In genomic region chr18:55582325-55582724, GRCh38 we compare ENCODE assay signal across 13 cellular contexts. TPM values are rescaled to one million over a fixed set of nuclear protein-coding genes. Genes with fewer than 3 reads are reported as not detected.
A peak's percentile ranks its signal among the peaks of the same experiment; 100 is the strongest.
DNase-seq lines count a peak whose midpoint lies in the region; ATAC-seq and TF ChIP-seq lines count a peak whose summit lies in the region.
"Had no signal": no experiment of that assay in that cellular context is flagged by ENCODE, and none has a peak within 500 bp of the region (broad histone marks: within the 10 kb centered on the region; RNA-seq: fewer than 3 reads in every experiment).

No MANE protein-coding gene starts in this region.

- no peak overlapping the region for H2AFZ ChIP-seq in IMR-90 (replicated peaks; ENCODE audit: low read length, poor library complexity)

- dilution Hi-C loops in IMR-90 (cut with HindIII; ENCODE audit: low sequenced_read_pairs, unreplicated experiment): no loop called here

- TF ChIP-seq CTCF in IMR-90 (conservative IDR thresholded peaks at IDR 0.05; ENCODE audit: low read depth, low read length) (no peak), A673 (conservative IDR thresholded peaks at IDR 0.05; ENCODE audit: low read depth, low read length) (no peak), chondrocyte (IDR thresholded peaks at IDR 0.05) (no peak)

- H3K23ac ChIP-seq in IMR-90 (ENCODE audit: low read depth, low read length): peak overlapping the region; percentile 76; the same call in 1 of the 2 replicates

- peak overlapping the region; percentile 2 for H2BK5ac ChIP-seq in IMR-90 (ENCODE audit: low read depth, low read length, poor library complexity, severe bottlenecking)

- WGBS in IMR-90 (ENCODE audit: extremely low coverage in 2 of 2, insufficient read length in 1 of 2), 2 experiments: no CpG with 5 or more reads among the region's 1 CpG

- H3K4me2 ChIP-seq in BLaER1 (peak overlapping the region; percentile 90), IMR-90 (ENCODE audit: low read depth, low read length) (peak overlapping the region; percentile 39; the same call in 1 of the 2 replicates)
- H3K4me2 ChIP-seq: SK-N-SH had no signal

- H3K27me3 ChIP-seq in BLaER1: no peaks in the 10 kb centered on the region
- H3K27me3 ChIP-seq in IMR-90 (ENCODE audit: control insufficient read depth, insufficient read depth, low read length): no peaks in the 10 kb centered on the region
- no peaks in the 10 kb centered on the region for H3K27me3 ChIP-seq in A673 (replicated peaks; ENCODE audit: insufficient read depth, low read depth, low read length, poor library complexity)
- H3K27me3 ChIP-seq: esophagus muscularis mucosa had no signal

- no peak overlapping the region for H2BK20ac ChIP-seq in IMR-90 (ENCODE audit: low read depth, low read length)

- intact Hi-C loops in IMR-90 (cut with micrococcal nuclease): loop anchor here (10.0 kb wide), 1 partner anchor 652 kb away; no protein-coding TSS in a partner anchor
- intact Hi-C loops in A673 (cut with micrococcal nuclease; ENCODE audit: unreplicated experiment): no loop called here

- no peak overlapping the region for H3K18ac ChIP-seq in IMR-90 (ENCODE audit: low read depth, low read length)

- no peak overlapping the region for H4K91ac ChIP-seq in IMR-90 (ENCODE audit: insufficient read depth, low read depth, low read length)

- CTCF ChIA-PET in IMR-90 (lab: Yijun Ruan, JAX) (interaction anchor here (0.6 to 1.1 kb wide), 3 partner anchors 59 to 347 kb away, joined by 3 read pairs; no protein-coding TSS in a partner anchor), A673 (lab: Charles Lee) (no interaction called here)

- no peaks in the 10 kb centered on the region for H3K27me3 Mint-ChIP-seq in chondrocyte (ENCODE audit: low read depth)
- H3K27me3 Mint-ChIP-seq in activated T-helper 17 cell treated with anti-CD3 and anti-CD28 coated beads, Interleukin-2, amount 50 U/mL, for 72 hours: peaks cover 28% of the 10 kb centered on the region

- no peak overlapping the region for H3K4ac ChIP-seq in IMR-90 (ENCODE audit: low read depth, low read length)

- peaks cover 41% of the 10 kb centered on the region for H3K36me3 ChIP-seq in BLaER1
- H3K36me3 ChIP-seq in IMR-90 (ENCODE audit: control insufficient read depth, insufficient read depth, low read length): peaks cover 2% of the 10 kb centered on the region; the same call in 1 of the 2 replicates
- peaks cover 4% of the 10 kb centered on the region for H3K36me3 ChIP-seq in A673 (ENCODE audit: insufficient read depth, low read length, poor library complexity, severe bottlenecking)
- H3K36me3 ChIP-seq: esophagus muscularis mucosa had no signal

- no peak overlapping the region for H3K56ac ChIP-seq in IMR-90 (ENCODE audit: extremely low read depth, insufficient read depth, low read length)

- in situ Hi-C loops in IMR-90 (cut with MboI; ENCODE audit: low sequenced_read_pairs): loop anchor here (10.0 kb wide), 1 partner anchor 348 kb away; no protein-coding TSS in a partner anchor

- H3K9me3 Mint-ChIP-seq in chondrocyte (ENCODE audit: low read depth): no peaks in the 10 kb centered on the region
- no peaks in the 10 kb centered on the region for H3K9me3 Mint-ChIP-seq in activated T-helper 17 cell treated with anti-CD3 and anti-CD28 coated beads, Interleukin-2, amount 50 U/mL, for 72 hours
- H3K9me3 Mint-ChIP-seq: activated B cell treated with CpG ODN at 0.5 μM for 24 hours had no signal

- 0 out of 2 replicates have a peak, but pooled peaks cover 3% of the 10 kb centered on the region for H3K9me1 ChIP-seq in IMR-90 (ENCODE audit: insufficient read depth, low read length)

- H3K4me3 ChIP-seq in BLaER1 (peak overlapping the region; percentile 74), IMR-90 (ENCODE audit: insufficient read depth, low read depth, low read length) (no peak overlapping the region), A673 (ENCODE audit: low read depth, low read length, poor library complexity, severe bottlenecking) (no peak overlapping the region)
- H3K4me3 ChIP-seq: esophagus muscularis mucosa had no signal

- peaks cover 53% of the 10 kb centered on the region for H4K20me1 ChIP-seq in BLaER1
- no peaks in the 10 kb centered on the region for H4K20me1 ChIP-seq in IMR-90 (ENCODE audit: insufficient read depth, low read length)

- no peaks in the 10 kb centered on the region for H3K36me3 Mint-ChIP-seq in chondrocyte (ENCODE audit: low read depth)
- no peaks in the 10 kb centered on the region for H3K36me3 Mint-ChIP-seq in activated T-helper 17 cell treated with anti-CD3 and anti-CD28 coated beads, Interleukin-2, amount 50 U/mL, for 72 hours (ENCODE audit: low read depth)

- H3K4me3 Mint-ChIP-seq in chondrocyte (ENCODE audit: unreplicated experiment): no peak overlapping the region
- H3K4me3 Mint-ChIP-seq in activated T-helper 17 cell treated with anti-CD3 and anti-CD28 coated beads, Interleukin-2, amount 50 U/mL, for 72 hours: no peak overlapping the region
- H3K4me3 Mint-ChIP-seq: activated B cell treated with CpG ODN at 0.5 μM for 24 hours had no signal

- H3K27ac Mint-ChIP-seq in chondrocyte (ENCODE audit: unreplicated experiment): no peak overlapping the region
- no peak overlapping the region for H3K27ac Mint-ChIP-seq in activated T-helper 17 cell treated with anti-CD3 and anti-CD28 coated beads, Interleukin-2, amount 50 U/mL, for 72 hours
- H3K27ac Mint-ChIP-seq: activated B cell treated with CpG ODN at 0.5 μM for 24 hours had no signal

- H3K4me1 ChIP-seq in BLaER1 (peaks cover 51% of the 10 kb centered on the region), IMR-90 (ENCODE audit: control insufficient read depth, insufficient read depth, low read length) (peaks cover 6% of the 10 kb centered on the region; the same call in 1 of the 2 replicates), A673 (ENCODE audit: insufficient read depth, low read length, poor library complexity, severe bottlenecking) (peaks cover 46% of the 10 kb centered on the region)

- no peak for DNase-seq in IMR-90
- peak; percentile 46 to 68 for DNase-seq in SHP77 (lab: John Stamatoyannopoulos, UW)
- peak; percentile 56 for DNase-seq in iPS-NIHi7 (ENCODE audit: extremely low spot score)
- DNase-seq in A673 (ENCODE audit: low spot score): no peak
- no peak for DNase-seq in chondrocyte (ENCODE audit: low spot score)
- DNase-seq in stimulated activated CD4-positive, alpha-beta T cell treated with anti-CD3 and anti-CD28 coated beads, Interleukin-1b, Interleukin-23, amount 100 ng/mL, for 48 hours: no peak
- DNase-seq: activated B cell treated with CpG ODN at 0.5 μM for 24 hours; NCI-H1436 treated with DMSO at 0.1 percent for 48 hours; SK-N-SH; stimulated activated CD4-positive, alpha-beta T cell treated with anti-CD3 and anti-CD28 coated beads, Interleukin-4, amount 100 ng/mL, for 1 hour had no signal

- no peak for TF ChIP-seq POLR2A in IMR-90 (IDR thresholded peaks at IDR 0.05; ENCODE audit: low read depth, low read length)

- no peak overlapping the region for H4K8ac ChIP-seq in IMR-90 (ENCODE audit: low read depth in 2 of 2, low read length in 2 of 2)

- BruUV-seq in IMR-90 (replicated peaks; lab: Mats Ljungman, UMichigan): no TSS peak
- no TSS peak for BruUV-seq in A673 (replicated peaks; lab: Mats Ljungman, UMichigan)

- no peak overlapping the region for H2BK15ac ChIP-seq in IMR-90 (ENCODE audit: low read depth, low read length)

- ATAC-seq in IMR-90 (ENCODE audit: low read depth): no peak
- ATAC-seq in activated T-helper 17 cell treated with anti-CD3 and anti-CD28 coated beads, Interleukin-2, amount 50 U/mL, for 72 hours (replicated peaks): no peak

- H2AK9ac ChIP-seq in IMR-90 (replicated peaks; ENCODE audit: low read depth, low read length, poor library complexity): no peak overlapping the region

- TF ChIP-seq RAD21 in IMR-90 (IDR thresholded peaks at IDR 0.05; ENCODE audit: low read length): no peak

- H3K9ac ChIP-seq in BLaER1: peak overlapping the region; percentile 35; the same call in 1 of the 2 replicates
- H3K9ac ChIP-seq in IMR-90 (ENCODE audit: low read depth, low read length): no peak overlapping the region
- H3K9ac ChIP-seq: SK-N-SH had no signal

- no peak overlapping the region; the same call in 1 of the 2 replicates for H4K5ac ChIP-seq in IMR-90 (ENCODE audit: low read depth, low read length)

- H2BK120ac ChIP-seq in IMR-90 (ENCODE audit: low read depth, low read length): no peak overlapping the region

- POLR2A ChIA-PET in IMR-90 (lab: Charles Lee; ENCODE audit: unreplicated experiment): no interaction called here
- POLR2A ChIA-PET in A673 (lab: Charles Lee; ENCODE audit: low non-redundant PET): no interaction called here

- H3K27ac ChIP-seq in BLaER1: 0 out of 2 replicates have a peak overlapping the region, but pooled peaks have one; percentile 33
- H3K27ac ChIP-seq in IMR-90 (ENCODE audit: insufficient read depth, low read length): no peak overlapping the region
- no peak overlapping the region for H3K27ac ChIP-seq in A673 (ENCODE audit: low read depth, low read length, poor library complexity, severe bottlenecking)
- H3K27ac ChIP-seq: esophagus muscularis mucosa had no signal

- peaks cover 28% of the 10 kb centered on the region for H3K4me1 Mint-ChIP-seq in chondrocyte (ENCODE audit: low read depth)
- H3K4me1 Mint-ChIP-seq in activated T-helper 17 cell treated with anti-CD3 and anti-CD28 coated beads, Interleukin-2, amount 50 U/mL, for 72 hours: no peaks in the 10 kb centered on the region

- no peak overlapping the region for H2AK5ac ChIP-seq in IMR-90 (ENCODE audit: low read depth, low read length)

- H3K14ac ChIP-seq in IMR-90 (replicated peaks; ENCODE audit: low read depth, low read length): no peak overlapping the region

- peaks cover 16 to 51% of the 10 kb centered on the region in 2 experiments; a peak in 3 of 4 replicates for H3K79me1 ChIP-seq in IMR-90 (ENCODE audit: low read depth in 1 of 2, low read length in 2 of 2)

- H3K9me3 ChIP-seq in BLaER1: no peaks in the 10 kb centered on the region
- H3K9me3 ChIP-seq in IMR-90 (ENCODE audit: control insufficient read depth, insufficient read depth, low read length): no peaks in the 10 kb centered on the region
- H3K9me3 ChIP-seq in A673 (ENCODE audit: low read depth, low read length, poor library complexity, severe bottlenecking): no peaks in the 10 kb centered on the region
- H3K9me3 ChIP-seq: esophagus muscularis mucosa, SK-N-SH had no signal

TF ChIP-seq in IMR-90, 13 proteins besides CTCF, POLR2A, EP300 and RAD21 (continues in another document):
- no peak for TF ChIP-seq RFX5 (IDR thresholded peaks at IDR 0.05; ENCODE audit: low read depth, low read length)

RNA-seq across cellular contexts. Expression of gene TCF4, which starts 5.7 kb away (rescaled TPM):
- total RNA-seq in IMR-90 (2012; rRNA removed) (83.9 and 87.1 TPM in 2 replicates), A673 (2021) (143 and 147 TPM in 2 replicates), chondrocyte (36.8 to 91.8 TPM (median 46.6 TPM) in 3 replicates)
- 29.0 and 30.0 TPM in 2 replicates for polyA plus RNA-seq in IMR-90 (2012; rRNA removed)
- 9.9 and 15.3 TPM in 2 replicates for polyA plus RNA-seq in IMR-90 (2012; cell fraction: cytosol; rRNA removed)
- polyA plus RNA-seq in IMR-90 (2012; cell fraction: nucleus; rRNA removed; ENCODE audit: low replicate concordance): 22.4 and 46.6 TPM in 2 replicates
- 1 to 10 TPM in 1 of 2 donors, under 1 TPM in 1; 0.79 to 1.3 TPM for total RNA-seq in activated T-helper 17 cell treated with anti-CD3 and anti-CD28 coated beads, Interleukin-2, amount 50 U/mL, for 72 hours

Comparison
In these comparisons a context has a peak if more than half of its experiments do, and no peak if none do; other contexts are left out.
1. DNase-seq: peak in SHP77 (2 of 2) and iPS-NIHi7 (single experiment); none in IMR-90 (single experiment), A673 (single experiment), chondrocyte (single experiment) and stimulated activated CD4-positive, alpha-beta T cell treated with anti-CD3 and anti-CD28 coated beads, Interleukin-1b, Interleukin-23, amount 100 ng/mL, for 48 hours (single experiment).
2. RNA of gene TCF4, which starts 5.7 kb away (total RNA-seq): 143 to 147 TPM in A673, 83.9 to 87.1 TPM in IMR-90 and 36.8 to 91.8 TPM in chondrocyte; 0.79 to 1.3 TPM in activated T-helper 17 cell treated with anti-CD3 and anti-CD28 coated beads, Interleukin-2, amount 50 U/mL, for 72 hours; every median in the first group is over 10 times any median in the second.